In the genomic region with DNA sequence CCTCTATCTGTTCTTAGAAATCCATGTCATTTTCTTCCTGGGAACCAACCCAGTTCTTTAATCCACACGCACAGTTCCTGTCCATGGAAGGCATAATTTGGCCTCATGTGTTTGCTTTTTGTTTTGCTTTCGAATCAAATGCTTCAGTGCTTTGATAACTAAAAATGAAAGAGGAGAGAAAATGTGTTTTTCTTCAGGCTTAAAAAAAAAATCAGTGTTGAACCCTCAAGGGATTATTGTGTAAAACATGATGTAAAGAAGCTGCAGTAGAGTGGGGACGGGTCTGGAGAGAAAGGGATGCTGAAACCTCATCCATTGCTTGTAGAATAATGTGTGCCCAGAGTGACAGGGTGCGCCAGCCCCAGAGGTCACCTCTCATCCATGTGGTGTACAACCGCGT, we compare ENCODE assay signal across 15 cellular contexts.
DNase-seq lines count a peak whose midpoint lies in the region; ATAC-seq and TF ChIP-seq lines count a peak whose summit lies in the region.
"Had no signal": no experiment of that assay in that cellular context is flagged by ENCODE, and none has a peak within 500 bp of the region (broad histone marks: within the 10 kb centered on the region; RNA-seq: fewer than 3 reads in every experiment).

No MANE protein-coding gene starts in this region.

- peak overlapping the region in 1 of 4 donors; percentile 12 for H3K4me3 Mint-ChIP-seq in IgD-negative memory B cell

- WGBS in psoas muscle, 3 donors = 81 to 92% (median 87%) methylated on average over 6 of the region's 6 CpGs

- ATAC-seq in psoas muscle (no peak), HG03280 (IDR thresholded peaks at IDR 0.05; ENCODE audit: unreplicated experiment) (no peak)

- intact Hi-C loops in psoas muscle (cut with DNase I) = no loop called here

- DNase-seq in GM13976 (ENCODE audit: low spot score) = peak; percentile 52
- peak; percentile 12 for DNase-seq in fibroblast of mammary gland (ENCODE audit: low read depth)
- DNase-seq in NCI-H526 treated with DMSO at 0.1 percent for 48 hours (lab: John Stamatoyannopoulos, UW) = no peak
- no peak for DNase-seq in anterior cingulate cortex (lab: John Stamatoyannopoulos, UW)
- DNase-seq in psoas muscle = no peak
- DNase-seq: KBM-7, NCI-H1417 treated with DMSO at 0.1 percent for 48 hours, NCI-H187 treated with DMSO at 0.1 percent for 48 hours, NCI-H226, NCI-H524 had no signal

- H3K27me3 ChIP-seq in BLaER1 = no peaks in the 10 kb centered on the region
- H3K27me3 ChIP-seq in psoas muscle (ENCODE audit: insufficient read depth in 3 of 3, low read length in 2 of 3) = no peaks in the 10 kb centered on the region

- no peaks in the 10 kb centered on the region for H3K9me3 ChIP-seq in BLaER1
- no peaks in the 10 kb centered on the region for H3K9me3 ChIP-seq in psoas muscle
- H3K9me3 ChIP-seq: HAP-1 had no signal

- peaks cover 0 to 1% (median 0%) of the 10 kb centered on the region in 3 donors for H3K9me3 Mint-ChIP-seq in IgD-negative memory B cell

- H3K27ac Mint-ChIP-seq in IgD-negative memory B cell = peak overlapping the region in 2 of 3 donors; percentile 38 to 83

- H3K9ac ChIP-seq in BLaER1 = no peak overlapping the region

- H3K4me1 Mint-ChIP-seq in IgD-negative memory B cell = peaks cover 8 to 12% (median 8%) of the 10 kb centered on the region in 3 donors

- H3K27me3 Mint-ChIP-seq in IgD-negative memory B cell = no peaks in the 10 kb centered on the region

- no peaks in the 10 kb centered on the region for H4K20me1 ChIP-seq in BLaER1

- TF ChIP-seq CTCF in GM13976 (IDR thresholded peaks at IDR 0.05; ENCODE audit: borderline replicate concordance, control extremely low read depth, extremely low read depth, insufficient read depth, missing control alignments) (no peak), fibroblast of mammary gland (conservative IDR thresholded peaks at IDR 0.05; ENCODE audit: control insufficient read depth, insufficient read depth, low read depth, low read length) (no peak), psoas muscle (IDR thresholded peaks at IDR 0.05) (no peak)

- in situ Hi-C loops in GM13976 (cut with MboI; ENCODE audit: low sequenced_read_pairs, unreplicated experiment) = no loop called here

- peaks cover 3% of the 10 kb centered on the region for H3K36me3 Mint-ChIP-seq in IgD-negative memory B cell

- peak overlapping the region; percentile 45 for H3K4me2 ChIP-seq in BLaER1

- peaks cover 14% of the 10 kb centered on the region for H3K4me1 ChIP-seq in BLaER1
- no peaks in the 10 kb centered on the region for H3K4me1 ChIP-seq in psoas muscle
- H3K4me1 ChIP-seq: HAP-1 had no signal

- H3K36me3 ChIP-seq in BLaER1 = no peaks in the 10 kb centered on the region
- H3K36me3 ChIP-seq in psoas muscle (ENCODE audit: insufficient read depth in 1 of 2, low read depth in 1 of 2) = no peaks in the 10 kb centered on the region
- H3K36me3 ChIP-seq: HAP-1 had no signal

- no peak overlapping the region for H3K4me3 ChIP-seq in BLaER1
- no peak overlapping the region for H3K4me3 ChIP-seq in fibroblast of mammary gland (ENCODE audit: control insufficient read depth, low read depth, low read length)
- no peak overlapping the region for H3K4me3 ChIP-seq in psoas muscle
- H3K4me3 ChIP-seq: HAP-1 had no signal

- H3K27ac ChIP-seq in BLaER1 (no peak overlapping the region), psoas muscle (no peak overlapping the region)
- H3K27ac ChIP-seq: C4-2B had no signal

Comparison
In these comparisons a context has a peak if more than half of its experiments do, and no peak if none do; other contexts are left out.
1. DNase-seq: peak in GM13976 (single experiment) and fibroblast of mammary gland (single experiment); none in NCI-H526 treated with DMSO at 0.1 percent for 48 hours (single experiment), anterior cingulate cortex (0 of 58) and psoas muscle (0 of 2).